ENCODE assay signal across 17 cellular contexts in the genomic region with DNA sequence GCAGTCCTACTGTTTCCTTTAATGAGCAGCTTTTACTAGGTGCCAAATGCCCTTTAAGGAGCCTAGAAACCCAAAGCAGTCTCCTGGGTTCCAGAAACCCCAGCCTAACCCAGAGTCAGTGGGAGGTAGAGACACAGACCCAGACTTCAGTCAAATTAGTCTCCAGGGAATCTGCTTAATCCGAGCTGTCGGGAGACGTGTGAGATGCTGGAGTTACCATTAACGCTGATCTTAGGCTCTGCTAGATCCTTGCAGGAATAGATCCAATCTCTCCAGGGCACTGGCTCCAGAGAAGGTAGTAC.
DNase-seq lines count a peak whose midpoint lies in the region; ATAC-seq and TF ChIP-seq lines count a peak whose summit lies in the region.
"Had no signal": no experiment of that assay in that cellular context is flagged by ENCODE, and none has a peak within 500 bp of the region (broad histone marks: within the 10 kb centered on the region; RNA-seq: fewer than 3 reads in every experiment).

No MANE protein-coding gene starts in this region.

- H2BK120ac ChIP-seq in mesendoderm (ENCODE audit: low read depth, low read length), result peak overlapping the region; percentile 35

- H3K23ac ChIP-seq in mesendoderm (ENCODE audit: low read length), result no peak overlapping the region

- intact Hi-C loops in left ventricle myocardium inferior (cut with micrococcal nuclease) (no loop called here), cardiac septum (cut with DNase I) (no loop called here)

- no peak overlapping the region for H3K4me2 ChIP-seq in mesendoderm (ENCODE audit: low read length)
- H3K4me2 ChIP-seq: A549 had no signal

- peaks cover 34% of the 10 kb centered on the region for H3K4me1 ChIP-seq in left ventricle myocardium inferior
- peaks cover 7% of the 10 kb centered on the region for H3K4me1 ChIP-seq in mesendoderm (ENCODE audit: control insufficient read depth, low read depth, low read length)
- peaks cover 4% of the 10 kb centered on the region for H3K4me1 ChIP-seq in suprapubic skin
- H3K4me1 ChIP-seq: A549, Caco-2 had no signal

- no peak overlapping the region for H2AK5ac ChIP-seq in mesendoderm (ENCODE audit: low read length)

- H3K18ac ChIP-seq in mesendoderm (ENCODE audit: low read length), result peak overlapping the region; percentile 72

- H2BK15ac ChIP-seq in mesendoderm (replicated peaks; ENCODE audit: low read depth), result no peak overlapping the region

- H3K56ac ChIP-seq in mesendoderm (ENCODE audit: low read length), result peak overlapping the region; percentile 82

- H4K8ac ChIP-seq in mesendoderm (ENCODE audit: low read depth, low read length), result no peak overlapping the region

- WGBS in mesendoderm (ENCODE audit: extremely low coverage, insufficient coverage, low lambda C conversion rate), result no CpG with 5 or more reads among the region's 4 CpGs
- WGBS in suprapubic skin, result 71% methylated on average over 4 of the region's 4 CpGs

- no peaks in the 10 kb centered on the region for H3K79me2 ChIP-seq in mesendoderm (ENCODE audit: control insufficient read depth, insufficient read depth, low read length)

- TF ChIP-seq EP300 in suprapubic skin (IDR thresholded peaks at IDR 0.05), result no peak

- H3K36me3 ChIP-seq in left ventricle myocardium inferior (no peaks in the 10 kb centered on the region), WERI-Rb-1 (no peaks in the 10 kb centered on the region), mesendoderm (ENCODE audit: control insufficient read depth, insufficient read depth, low read length) (no peaks in the 10 kb centered on the region), suprapubic skin (no peaks in the 10 kb centered on the region)

- H4K5ac ChIP-seq in mesendoderm (ENCODE audit: low read length), result no peak overlapping the region

- no peak overlapping the region for H3K4ac ChIP-seq in mesendoderm (ENCODE audit: low read depth, low read length)

- TF ChIP-seq CTCF in left ventricle myocardium inferior (IDR thresholded peaks at IDR 0.05; ENCODE audit: borderline replicate concordance) (no peak), WERI-Rb-1 (IDR thresholded peaks at IDR 0.05; ENCODE audit: low read depth, low read length) (no peak), suprapubic skin (IDR thresholded peaks at IDR 0.05) (no peak)

- no peak overlapping the region for H2BK5ac ChIP-seq in mesendoderm (ENCODE audit: low read length)

- ATAC-seq in stimulated activated naive CD8-positive, alpha-beta T cell treated with anti-CD3 and anti-CD28 coated beads, Interleukin-15, Interleukin-2, amounts not matched to agents 100 U/mL and 50 U/mL, for 24 hours, result no peak
- ATAC-seq: A549 had no signal

- H3K9me3 ChIP-seq in left ventricle myocardium inferior (replicated peaks) (no peaks in the 10 kb centered on the region), WERI-Rb-1 (ENCODE audit: severe bottlenecking) (no peaks in the 10 kb centered on the region), suprapubic skin (no peaks in the 10 kb centered on the region)
- H3K9me3 ChIP-seq: A549, Caco-2 had no signal

- H3K27ac ChIP-seq in left ventricle myocardium inferior (replicated peaks) (peak overlapping the region; percentile 70), WERI-Rb-1 (no peak overlapping the region), mesendoderm (ENCODE audit: low read depth, low read length) (peak overlapping the region; percentile 81), suprapubic skin (peak overlapping the region; percentile 1)
- H3K27ac ChIP-seq: A549 had no signal

- TF ChIP-seq POLR2A in suprapubic skin (IDR thresholded peaks at IDR 0.05), result no peak

- H3K79me1 ChIP-seq in mesendoderm (ENCODE audit: low read length), result no peaks in the 10 kb centered on the region

- DNase-seq in left ventricle myocardium inferior (no peak), cardiac septum (ENCODE audit: low spot score) (no peak), WERI-Rb-1 (peak; percentile 22), mesendoderm (peak; percentile 96), suprapubic skin (ENCODE audit: low spot score in 2 of 2) (no peak), NCI-H2029 treated with DMSO at 0.1 percent for 48 hours (lab: John Stamatoyannopoulos, UW) (no peak)
- no peak for DNase-seq in stimulated activated naive CD8-positive, alpha-beta T cell treated with anti-CD3 and anti-CD28 coated beads, Interleukin-15, Interleukin-2, amounts not matched to agents 100 U/mL and 50 U/mL, for 24 hours
- DNase-seq in activated CD4-positive, alpha-beta T cell treated with anti-CD3 and anti-CD28 coated beads, Interleukin-2, amount 50 U/mL, for 48 hours, result no peak
- DNase-seq: Caco-2, DMS53, KG1, NCI-H1092, NCI-H2107, NCI-H446, NCI-H774, SIG-M5 had no signal

- no peak overlapping the region for H3K9ac ChIP-seq in mesendoderm (ENCODE audit: low read length)

- H3K27me3 ChIP-seq in left ventricle myocardium inferior (ENCODE audit: low read depth), result no peaks in the 10 kb centered on the region
- no peaks in the 10 kb centered on the region for H3K27me3 ChIP-seq in WERI-Rb-1 (ENCODE audit: insufficient read depth, low read depth, severe bottlenecking)
- H3K27me3 ChIP-seq in mesendoderm (ENCODE audit: insufficient read depth, low read length, poor library complexity), result no peaks in the 10 kb centered on the region
- H3K27me3 ChIP-seq in suprapubic skin, result no peaks in the 10 kb centered on the region

- no peak overlapping the region for H3K4me3 ChIP-seq in left ventricle myocardium inferior
- H3K4me3 ChIP-seq in WERI-Rb-1 (ENCODE audit: low read depth, low read length), result no peak overlapping the region
- no peak overlapping the region for H3K4me3 ChIP-seq in mesendoderm (ENCODE audit: low read length)
- H3K4me3 ChIP-seq in suprapubic skin, result no peak overlapping the region
- H3K4me3 ChIP-seq: A549 had no signal

Comparison
In these comparisons a context has a peak if more than half of its experiments do, and no peak if none do; other contexts are left out.
1. DNase-seq: peak in WERI-Rb-1 (single experiment) and mesendoderm (single experiment); none in left ventricle myocardium inferior (single experiment), cardiac septum (single experiment), suprapubic skin (0 of 2), NCI-H2029 treated with DMSO at 0.1 percent for 48 hours (single experiment), stimulated activated naive CD8-positive, alpha-beta T cell treated with anti-CD3 and anti-CD28 coated beads, Interleukin-15, Interleukin-2, amounts not matched to agents 100 U/mL and 50 U/mL, for 24 hours (single experiment) and activated CD4-positive, alpha-beta T cell treated with anti-CD3 and anti-CD28 coated beads, Interleukin-2, amount 50 U/mL, for 48 hours (0 of 2).